In the genomic region with DNA sequence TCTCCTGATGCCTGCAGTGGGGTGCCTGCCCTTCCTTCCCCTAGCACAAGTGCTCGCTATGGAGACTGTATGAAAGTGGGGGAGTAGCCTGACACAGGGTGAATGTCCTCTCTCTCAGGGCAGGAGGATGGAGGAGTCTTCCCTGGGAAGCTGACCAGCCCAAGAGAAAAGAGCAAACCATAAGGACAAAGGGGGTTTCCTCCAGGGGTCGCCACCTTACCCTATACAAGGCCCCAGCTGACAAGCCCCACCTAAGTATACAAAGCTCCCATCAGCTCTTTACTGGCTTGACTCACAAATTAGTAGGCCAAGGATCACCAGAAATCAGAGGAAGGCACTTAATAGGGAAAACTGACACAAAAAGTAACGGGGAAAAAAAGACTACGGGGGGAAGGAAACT, we compare ENCODE assay signal across 21 cellular contexts.
"Had no signal": no experiment of that assay in that cellular context is flagged by ENCODE, and none has a peak within 500 bp of the region (broad histone marks: within the 10 kb centered on the region; RNA-seq: fewer than 3 reads in every experiment).

No MANE protein-coding gene starts in this region.

- H3K9ac ChIP-seq: parathyroid adenoma had no signal

- H3K9me3 Mint-ChIP-seq: dendritic cell treated with granulocyte-macrophage colony-stimulating factor and Interleukin-4, amounts not matched to agents 40 ng/mL and 50 ng/mL, for 4 days; natural killer cell; type B pancreatic cell had no signal

- H3K9me3 ChIP-seq: colonic mucosa, lower lobe of right lung, prostate gland, right atrium auricular region, stomach, testis, tibial artery had no signal

- H3K27ac Mint-ChIP-seq: dendritic cell treated with granulocyte-macrophage colony-stimulating factor and Interleukin-4, amounts not matched to agents 40 ng/mL and 50 ng/mL, for 4 days; natural killer cell; type B pancreatic cell had no signal

- H3K27me3 ChIP-seq: colonic mucosa, right atrium auricular region, stomach, testis, tibial artery had no signal

- H2AFZ ChIP-seq: parathyroid adenoma had no signal

- H3K4me3 ChIP-seq: colonic mucosa, lower lobe of right lung, prostate gland, right atrium auricular region, smooth muscle cell, stomach, testis, tibial artery had no signal

- H3K4me1 ChIP-seq: colonic mucosa, parathyroid adenoma, prostate gland, right atrium auricular region, tibial artery had no signal

- H3K4me3 Mint-ChIP-seq: dendritic cell treated with granulocyte-macrophage colony-stimulating factor and Interleukin-4, amounts not matched to agents 40 ng/mL and 50 ng/mL, for 4 days; natural killer cell; type B pancreatic cell had no signal

- H3K4me1 Mint-ChIP-seq: natural killer cell had no signal

- H3K27me3 Mint-ChIP-seq: dendritic cell treated with granulocyte-macrophage colony-stimulating factor and Interleukin-4, amounts not matched to agents 40 ng/mL and 50 ng/mL, for 4 days had no signal

- H3K36me3 Mint-ChIP-seq: natural killer cell had no signal

- DNase-seq: colonic mucosa; effector memory CD4-positive, alpha-beta T cell; hypothalamus; left ventricle myocardium superior; lower lobe of right lung; natural killer cell; stimulated activated CD4-positive, alpha-beta T cell treated with anti-CD3 and anti-CD28 coated beads, Interleukin-12 subunit alpha, Interleukin-12 subunit beta, amount 100 ng/mL, for 4 hours; stimulated activated CD4-positive, alpha-beta T cell treated with anti-CD3 and anti-CD28 coated beads, Interleukin-1b, Interleukin-23, amount 100 ng/mL, for 48 hours; stimulated activated CD4-positive, alpha-beta T cell treated with anti-CD3 and anti-CD28 coated beads, Interleukin-4, amount 100 ng/mL, for 1 hour; stimulated activated CD8-positive, alpha-beta memory T cell treated with anti-CD3 and anti-CD28 coated beads, Interleukin-4, amount 100 ng/mL, for 48 hours; stimulated activated naive CD4-positive, alpha-beta T cell treated with Interleukin-2 at 50 U/mL for 16 hours; stomach; substantia nigra; testis; tibial artery had no signal

- H3K79me2 ChIP-seq: parathyroid adenoma had no signal

- H3K36me3 ChIP-seq: colonic mucosa, lower lobe of right lung, prostate gland, right atrium auricular region, tibial artery had no signal

- H3K4me2 ChIP-seq: smooth muscle cell had no signal

- H3K27ac ChIP-seq: colonic mucosa, lower lobe of right lung, parathyroid adenoma, prostate gland, right atrium auricular region, stomach, testis, tibial artery had no signal
